Comparison of ENCODE assay signal across 1 cellular context in genomic region chr2:55419514-55420243, GRCh38.
TF ChIP-seq lines count a peak whose summit lies in the region.

Gene CCDC88A, minus strand, starts transcription at chr2:55419856. Its CDS starts 777 bp downstream, at chr2:55419079.

TF ChIP-seq in HEK293, 187 proteins besides CTCF, POLR2A, EP300 and RAD21 (continued from another document and continues in another):
- peak; percentile 80 for TF ChIP-seq ZFHX2 (tag by site-specific recombination; conservative IDR thresholded peaks at IDR 0.05)
- no peak for TF ChIP-seq ZNF140 (tag by site-specific recombination; IDR thresholded peaks at IDR 0.05)
- peak; percentile 97 for TF ChIP-seq ZBTB8A (tag by site-specific recombination; IDR thresholded peaks at IDR 0.05)
- peak; percentile 90 for TF ChIP-seq ZNF76 (tag by site-specific recombination; IDR thresholded peaks at IDR 0.05; ENCODE audit: borderline replicate concordance, low read depth)
- TF ChIP-seq ZNF175 (tag by site-specific recombination; IDR thresholded peaks at IDR 0.05), result no peak
- TF ChIP-seq ZNF266 (tag by site-specific recombination; IDR thresholded peaks at IDR 0.05; ENCODE audit: low read depth), result no peak; the same call in 1 of the 2 replicates
- peak; percentile 93 for TF ChIP-seq ZNF561 (tag by site-specific recombination; IDR thresholded peaks at IDR 0.05; ENCODE audit: borderline replicate concordance)
- TF ChIP-seq PRDM2 (tag by site-specific recombination; IDR thresholded peaks at IDR 0.05; ENCODE audit: borderline replicate concordance), result no peak
- no peak; the same call in none of the 2 replicates for TF ChIP-seq ZSCAN4 (tag by site-specific recombination; IDR thresholded peaks at IDR 0.05)
- TF ChIP-seq ZNF768 (tag by site-specific recombination; IDR thresholded peaks at IDR 0.05), result 0 out of 2 replicates have a peak, but pooled peaks have one; percentile 51
- peak; percentile 46; the same call in 1 of the 2 replicates for TF ChIP-seq ZNF792 (tag by site-specific recombination; IDR thresholded peaks at IDR 0.05)
- TF ChIP-seq PATZ1 (tag by site-specific recombination; IDR thresholded peaks at IDR 0.05), result peak; percentile 100
- TF ChIP-seq ZNF555 (tag by site-specific recombination; conservative IDR thresholded peaks at IDR 0.05), result no peak
- TF ChIP-seq GLI4 (tag by site-specific recombination; IDR thresholded peaks at IDR 0.05), result peak; percentile 97
- TF ChIP-seq ZNF391 (tag by site-specific recombination; IDR thresholded peaks at IDR 0.05; ENCODE audit: borderline replicate concordance, low read depth), result peak; percentile 95
- peak; percentile 94 for TF ChIP-seq ZEB2 (tag by site-specific recombination; IDR thresholded peaks at IDR 0.05)
- peak; percentile 81 for TF ChIP-seq YY2 (tag by site-specific recombination; IDR thresholded peaks at IDR 0.05)
- TF ChIP-seq ZNF624 (tag by site-specific recombination; IDR thresholded peaks at IDR 0.05), result 0 out of 2 replicates have a peak, but pooled peaks have one; percentile 28
- 0 out of 2 replicates have a peak, but pooled peaks have one; percentile 26 for TF ChIP-seq ZNF518A (tag by site-specific recombination; conservative IDR thresholded peaks at IDR 0.05; ENCODE audit: low read depth)
- peak; percentile 92 for TF ChIP-seq ZBTB44 (tag by site-specific recombination; IDR thresholded peaks at IDR 0.05)
- no peak for TF ChIP-seq ZNF747 (tag by site-specific recombination; IDR thresholded peaks at IDR 0.05)
- no peak for TF ChIP-seq ZNF404 (tag by site-specific recombination; IDR thresholded peaks at IDR 0.05)
- TF ChIP-seq ZBTB7A (tag by site-specific recombination; IDR thresholded peaks at IDR 0.05; ENCODE audit: low read depth), result peak; percentile 98
- peak; percentile 98 for TF ChIP-seq ZNF660 (tag by site-specific recombination; IDR thresholded peaks at IDR 0.05)
- TF ChIP-seq ZNF449 (tag by site-specific recombination; IDR thresholded peaks at IDR 0.05), result peak; percentile 59
- TF ChIP-seq SALL2 (tag by site-specific recombination; IDR thresholded peaks at IDR 0.05; ENCODE audit: borderline replicate concordance), result peak; percentile 61; the same call in 1 of the 2 replicates
- no peak for TF ChIP-seq ZNF274 (IDR thresholded peaks at IDR 0.05; ENCODE audit: low read length)
- no peak for TF ChIP-seq ZNF274 (tag by site-specific recombination; IDR thresholded peaks at IDR 0.05; ENCODE audit: borderline replicate concordance)
- TF ChIP-seq ZIC2 (tag by site-specific recombination; IDR thresholded peaks at IDR 0.05), result peak; percentile 56; the same call in 1 of the 2 replicates
- peak; percentile 62; the same call in 1 of the 2 replicates for TF ChIP-seq ZBTB20 (tag by site-specific recombination; IDR thresholded peaks at IDR 0.05)
- no peak for TF ChIP-seq PRDM1 (tag by site-specific recombination; IDR thresholded peaks at IDR 0.05)
- no peak for TF ChIP-seq ZFP3 (tag by site-specific recombination; IDR thresholded peaks at IDR 0.05; ENCODE audit: low read depth)
- TF ChIP-seq KLF16 (tag by site-specific recombination; IDR thresholded peaks at IDR 0.05), result peak; percentile 100
- TF ChIP-seq REST (tag by site-specific recombination; IDR thresholded peaks at IDR 0.05), result no peak
- peak; percentile 17; the same call in 1 of the 2 replicates for TF ChIP-seq ZNF580 (tag by site-specific recombination; IDR thresholded peaks at IDR 0.05)
